In the genomic region with DNA sequence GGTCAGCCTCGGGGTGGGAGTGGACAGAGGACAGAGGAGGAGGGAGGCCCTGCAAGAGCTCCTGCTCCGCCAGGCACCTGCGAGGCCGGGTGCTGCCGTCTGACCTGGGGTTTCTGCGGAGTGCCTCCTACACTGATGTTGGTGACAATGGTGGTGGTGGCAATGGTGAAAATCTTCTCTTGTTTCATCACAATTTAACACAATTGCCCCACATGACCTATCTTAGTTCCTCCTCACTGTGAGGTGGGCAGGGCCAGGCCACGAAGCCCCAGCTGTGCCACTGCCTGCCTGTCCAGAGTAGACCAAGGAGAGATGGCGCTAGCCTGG, we compare ENCODE assay signal across 24 cellular contexts. TPM values are rescaled to one million over a fixed set of nuclear protein-coding genes. Genes with fewer than 3 reads are reported as not detected.
"Had no signal": no experiment of that assay in that cellular context is flagged by ENCODE, and none has a peak within 500 bp of the region (broad histone marks: within the 10 kb centered on the region; RNA-seq: fewer than 3 reads in every experiment).

No MANE protein-coding gene starts in this region.

- H3K4me1 ChIP-seq: body of pancreas, tibial artery had no signal

- H3K4me1 Mint-ChIP-seq: activated naive CD4-positive, alpha-beta T cell treated with anti-CD3 and anti-CD28 coated beads, Interleukin-2, amount 50 U/mL, for 24 hours had no signal

- H3K27me3 ChIP-seq: body of pancreas, cardiac muscle cell had no signal

- H3K27ac ChIP-seq: body of pancreas, cardiac muscle cell, lower lobe of right lung, tibial artery had no signal

- H3K9me3 Mint-ChIP-seq: activated naive CD4-positive, alpha-beta T cell treated with anti-CD3 and anti-CD28 coated beads, Interleukin-2, amount 50 U/mL, for 24 hours had no signal

- H3K36me3 Mint-ChIP-seq: activated naive CD4-positive, alpha-beta T cell treated with anti-CD3 and anti-CD28 coated beads, Interleukin-2, amount 50 U/mL, for 24 hours had no signal

- H3K4me3 ChIP-seq: body of pancreas, cardiac muscle cell, lower lobe of right lung, mucosa of descending colon, tibial artery had no signal

- H3K9me3 ChIP-seq: body of pancreas, lower lobe of right lung, mucosa of descending colon had no signal

- DNase-seq: activated CD4-positive, alpha-beta T cell treated with anti-CD3 and anti-CD28 coated beads for 4 hours; activated CD4-positive, alpha-beta T cell treated with anti-CD3 and anti-CD28 coated beads, Interleukin-2, amount 50 U/mL, for 48 hours; activated CD4-positive, CD25-positive, alpha-beta regulatory T cell; activated gamma-delta T cell treated with Interleukin-2 at 50 U/mL for 16 hours; activated T-cell treated with anti-CD3 and anti-CD28 coated beads for 4 hours; anterior cingulate cortex; body of pancreas; cortex of kidney; foreskin fibroblast; lower lobe of right lung; mesendoderm; retina; stimulated activated CD4-positive, alpha-beta T cell treated with anti-CD3 and anti-CD28 coated beads, Interleukin-4, amount 100 ng/mL, for 4 hours; stimulated activated naive CD8-positive, alpha-beta T cell treated with anti-CD3 and anti-CD28 coated beads, Interleukin-15, Interleukin-2, amounts not matched to agents 100 U/mL and 50 U/mL, for 24 hours; substantia nigra; T-helper 17 cell; tibial artery had no signal

- H3K36me3 ChIP-seq: cardiac muscle cell, tibial artery had no signal

- H3K4me3 Mint-ChIP-seq: activated naive CD4-positive, alpha-beta T cell treated with anti-CD3 and anti-CD28 coated beads, Interleukin-2, amount 50 U/mL, for 24 hours; T-helper 17 cell had no signal

- H3K27ac Mint-ChIP-seq: activated naive CD4-positive, alpha-beta T cell treated with anti-CD3 and anti-CD28 coated beads, Interleukin-2, amount 50 U/mL, for 24 hours; progenitor cell of endocrine pancreas; T-helper 17 cell had no signal

RNA-seq across cellular contexts. Expression of a gene that starts 10.0 kb away (rescaled TPM):
- total RNA-seq: fibroblast of lung, osteocyte, progenitor cell of endocrine pancreas had no signal
- polyA plus RNA-seq: cardiac muscle cell, fibroblast of lung, neural cell had no signal
